11 cellular contexts compared by ENCODE assay signal in the genomic region with DNA sequence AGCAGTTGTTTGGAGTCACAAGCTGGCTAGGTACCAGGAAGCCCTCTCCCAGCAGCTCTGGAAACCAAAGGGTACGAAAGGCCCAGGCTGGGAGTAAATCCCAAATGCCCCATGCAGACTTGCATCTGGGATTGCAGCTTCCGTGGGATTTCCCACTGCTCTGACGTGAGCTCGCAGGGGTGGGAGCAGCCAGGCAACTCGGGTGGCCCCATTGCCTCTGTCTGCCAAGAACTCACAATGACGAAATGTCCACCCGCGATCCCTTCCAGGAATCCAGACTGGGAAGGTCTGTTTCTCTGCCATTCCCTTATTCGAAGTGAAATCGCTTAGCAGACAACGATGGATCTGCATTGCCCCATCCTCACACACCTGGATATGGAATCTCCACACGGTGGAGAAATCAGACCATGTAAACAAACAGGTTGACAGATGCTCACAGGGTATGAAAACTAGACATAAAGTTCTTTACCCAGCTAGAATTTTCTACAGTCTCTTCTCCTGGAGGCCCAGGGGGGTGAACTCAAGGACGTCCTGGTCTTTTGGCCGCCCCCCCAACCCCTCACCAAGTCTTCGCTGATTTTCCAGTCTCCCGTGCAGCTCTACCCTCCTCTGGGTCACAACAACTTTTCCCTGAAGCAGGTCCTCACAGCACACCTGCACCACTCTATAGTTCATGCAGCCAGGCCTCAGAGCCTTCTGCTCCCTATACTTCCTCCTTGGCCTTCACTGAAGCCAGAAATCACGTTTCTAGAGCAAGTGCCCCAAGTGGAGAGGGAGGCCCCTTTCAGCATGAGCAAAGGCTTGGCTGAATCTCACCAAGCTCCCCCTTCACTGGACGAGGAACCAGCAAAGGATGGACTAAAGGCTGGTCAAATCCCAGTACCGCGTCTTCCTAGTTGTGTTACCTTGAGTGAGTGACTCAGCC. TPM values are rescaled to one million over a fixed set of nuclear protein-coding genes. Genes with fewer than 3 reads are reported as not detected.
DNase-seq lines count a peak whose midpoint lies in the region; ATAC-seq and TF ChIP-seq lines count a peak whose summit lies in the region.
"Had no signal": no experiment of that assay in that cellular context is flagged by ENCODE, and none has a peak within 500 bp of the region (broad histone marks: within the 10 kb centered on the region; RNA-seq: fewer than 3 reads in every experiment).

No MANE protein-coding gene starts in this region.

- H3K27me3 ChIP-seq in AG04450 (ENCODE audit: control insufficient read depth, insufficient read depth, low read length) (no peaks in the 10 kb centered on the region), adrenal gland (no peaks in the 10 kb centered on the region), heart right ventricle (no peaks in the 10 kb centered on the region), parathyroid adenoma (ENCODE audit: control insufficient read depth, insufficient read depth, low read length) (no peaks in the 10 kb centered on the region)

- no peak for TF ChIP-seq POLR2A in adrenal gland (IDR thresholded peaks at IDR 0.05)

- DNase-seq in AG04450 (ENCODE audit: low read depth, low spot score) (peak; percentile 53), adrenal gland (peak in 4 of 7 donors; percentile 33 to 74 (median 50)), heart right ventricle (peak; percentile 76 to 87), GM10248 (ENCODE audit: extremely low spot score) (no peak), NCI-H526 treated with DMSO at 0.1 percent for 48 hours (lab: John Stamatoyannopoulos, UW) (no peak), NCI-H146 (lab: John Stamatoyannopoulos, UW) (no peak)
- DNase-seq: AML-193, NCI-H69, T-helper 2 cell had no signal

- ATAC-seq in heart right ventricle (peak; percentile 39 to 74 (median 72)), GM19351 (IDR thresholded peaks at IDR 0.05; ENCODE audit: unreplicated experiment) (no peak)

- WGBS in adrenal gland, 4 donors, result 64 to 74% (median 70%) methylated on average over 16 to 20 of the region's 20 CpGs
- 37 to 42% methylated on average over 20 of the region's 20 CpGs for WGBS in heart right ventricle, 2 donors

- H3K4me1 ChIP-seq in adrenal gland (replicated peaks in 1 of 2) (peaks cover 0 to 11% of the 10 kb centered on the region in 2 donors), heart right ventricle (peaks cover 23 to 79% (median 70%) of the 10 kb centered on the region in 9 donors), parathyroid adenoma (no peaks in the 10 kb centered on the region)

- H2AFZ ChIP-seq in parathyroid adenoma, result no peak overlapping the region

- no peaks in the 10 kb centered on the region for H3K79me2 ChIP-seq in parathyroid adenoma

- CTCF ChIA-PET in AG04450 (lab: Charles Lee), result interaction anchor here (0.6 kb wide), 1 partner anchor 139 kb away, joined by 4 read pairs; no protein-coding TSS in a partner anchor
- CTCF ChIA-PET in GM10248 (lab: Yijun Ruan, JAX), result interaction anchor here (0.7 kb wide), 1 partner anchor 123 kb away, joined by 3 read pairs; no protein-coding TSS in a partner anchor

- TF ChIP-seq CTCF in AG04450 (IDR thresholded peaks at IDR 0.05; ENCODE audit: low read depth, low read length) (no peak), adrenal gland (IDR thresholded peaks at IDR 0.05) (no peak), heart right ventricle (IDR thresholded peaks at IDR 0.05) (no peak), parathyroid adenoma (IDR thresholded peaks at IDR 0.05) (no peak), GM10248 (IDR thresholded peaks at IDR 0.05; ENCODE audit: control extremely low read depth, extremely low read depth, low read depth, missing control alignments) (no peak)

- no peaks in the 10 kb centered on the region for H3K9me3 ChIP-seq in AG04450 (ENCODE audit: control insufficient read depth, insufficient read depth, low read length)
- no peaks in the 10 kb centered on the region for H3K9me3 ChIP-seq in adrenal gland (replicated peaks in 1 of 3)
- H3K9me3 ChIP-seq in heart right ventricle, result peaks cover 0 to 9% (median 0%) of the 10 kb centered on the region in 11 donors
- H3K9me3 ChIP-seq in parathyroid adenoma (ENCODE audit: control insufficient read depth, low read length), result no peaks in the 10 kb centered on the region

- H3K36me3 ChIP-seq in adrenal gland (replicated peaks in 1 of 2) (no peaks in the 10 kb centered on the region), heart right ventricle (no peaks in the 10 kb centered on the region), parathyroid adenoma (ENCODE audit: control insufficient read depth, insufficient read depth, low read length) (no peaks in the 10 kb centered on the region)

- POLR2A ChIA-PET in AG04450 (lab: Yijun Ruan, JAX) (no interaction called here), GM10248 (lab: Yijun Ruan, JAX) (no interaction called here)

- intact Hi-C loops in adrenal gland (cut with DNase I) (no loop called here), heart right ventricle (cut with DNase I) (no loop called here)

- H3K9ac ChIP-seq in parathyroid adenoma, result no peak overlapping the region

- no peak overlapping the region for H3K4me2 ChIP-seq in parathyroid adenoma (ENCODE audit: low read length)

- H3K27ac ChIP-seq in AG04450 (ENCODE audit: low read depth, low read length) (peak overlapping the region; percentile 47), adrenal gland (peak overlapping the region in 2 of 5 donors; percentile 2 to 79), heart right ventricle (peak overlapping the region; percentile 10 to 80 (median 66)), parathyroid adenoma (peak overlapping the region; percentile 46)

- no peak overlapping the region for H3K4me3 ChIP-seq in AG04450 (ENCODE audit: low read depth, low read length)
- H3K4me3 ChIP-seq in adrenal gland, result no peak overlapping the region
- H3K4me3 ChIP-seq in heart right ventricle, result no peak overlapping the region
- H3K4me3 ChIP-seq in parathyroid adenoma (ENCODE audit: low read depth, low read length), result no peak overlapping the region

RNA-seq across cellular contexts. Expression of gene SH3PXD2A, which starts 20.0 kb away (rescaled TPM):
- polyA plus RNA-seq in AG04450 (2011; rRNA removed), result 22.9 and 27.8 TPM in 2 replicates
- polyA minus RNA-seq in AG04450 (2011; rRNA and poly(A)+ RNA removed), result 35.4 and 38.3 TPM in 2 replicates
- 10 to 100 TPM; 14.6 to 34.5 (median 20.1) TPM for total RNA-seq in adrenal gland
- 10 to 100 TPM; 10.4 to 19.2 (median 10.5) TPM for polyA plus RNA-seq in adrenal gland
- 10 to 100 TPM; 30.6 to 44.9 (median 36.0) TPM for total RNA-seq in heart right ventricle
- polyA plus RNA-seq in heart right ventricle, result 10 to 100 TPM in 1 of 2 donors, 1 to 10 TPM in 1; 6.9 to 14.2 TPM

Comparison
In these comparisons a context has a peak if more than half of its experiments do, and no peak if none do; other contexts are left out.
1. DNase-seq: peak in AG04450 (single experiment), adrenal gland (4 of 7) and heart right ventricle (2 of 2); none in GM10248 (single experiment), NCI-H526 treated with DMSO at 0.1 percent for 48 hours (single experiment) and NCI-H146 (single experiment).